Comparison of ENCODE assay signal across 8 cellular contexts in the genomic region with DNA sequence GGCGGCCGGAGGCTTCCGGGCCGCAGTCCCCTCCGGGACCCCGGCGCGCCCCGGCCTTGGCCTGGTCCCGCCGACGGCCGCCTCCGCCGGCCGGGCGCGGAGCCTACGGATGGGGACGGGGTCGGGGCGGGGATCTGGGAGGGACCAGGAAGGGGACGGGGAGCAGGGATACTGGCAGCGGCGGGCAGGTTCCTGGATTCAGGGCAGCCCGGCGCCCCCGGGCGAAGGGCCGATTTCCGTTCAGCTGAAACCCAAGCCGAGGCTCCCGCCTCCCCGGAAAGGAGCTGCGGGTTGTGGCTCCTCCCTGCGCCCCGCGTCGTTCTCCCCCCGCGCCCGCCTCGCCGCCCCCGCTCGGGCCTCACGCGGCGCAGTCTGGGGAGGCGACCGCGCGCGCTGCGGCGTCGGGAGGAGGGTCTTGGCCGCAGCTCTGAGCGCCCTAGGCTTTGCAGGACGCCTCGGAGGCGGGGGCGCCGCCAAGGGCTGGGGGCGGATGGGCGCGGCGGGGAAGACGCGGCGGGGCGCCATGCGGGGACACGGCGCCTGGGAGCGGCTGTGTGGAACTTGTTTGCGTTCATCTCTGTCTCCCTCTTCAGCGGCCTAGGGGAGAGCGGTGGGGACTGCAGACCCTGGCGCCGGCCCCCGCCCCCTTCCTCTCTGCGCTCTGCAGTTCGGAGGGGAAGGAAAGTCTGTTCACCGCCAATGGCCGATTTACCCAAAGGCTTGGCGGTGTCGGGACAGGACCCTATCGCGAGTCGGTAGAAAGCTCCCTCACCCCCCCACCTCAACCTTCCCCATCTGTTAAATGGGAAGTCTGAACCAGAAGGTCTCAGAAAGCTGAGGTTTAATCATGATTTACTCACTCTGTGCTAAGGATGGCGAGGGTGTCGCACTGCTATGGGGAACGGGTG. TPM values are rescaled to one million over a fixed set of nuclear protein-coding genes. Genes with fewer than 3 reads are reported as not detected.
DNase-seq lines count a peak whose midpoint lies in the region; ATAC-seq and TF ChIP-seq lines count a peak whose summit lies in the region.

No MANE protein-coding gene starts in this region.

- intact Hi-C loops in left ventricle myocardium inferior (cut with micrococcal nuclease): no loop called here

- peaks cover 17% of the 10 kb centered on the region for H3K4me1 ChIP-seq in left ventricle myocardium inferior
- H3K4me1 ChIP-seq in rectal smooth muscle tissue (ENCODE audit: control insufficient read depth, insufficient read depth, low read length): no peaks in the 10 kb centered on the region

- DNase-seq in EL (peak; percentile 46), NCI-H2107 treated with DMSO at 0.1 percent for 48 hours (lab: John Stamatoyannopoulos, UW; ENCODE audit: unreplicated experiment) (peak; percentile 43), left ventricle myocardium inferior (no peak), Ammon's horn (ENCODE audit: low spot score) (no peak)
- DNase-seq in activated naive CD4-positive, alpha-beta T cell treated with anti-CD3 and anti-CD28 coated beads, Interleukin-2, amount 10 ng/mL, durations not matched to agents 7 days and 5 days: peak; percentile 67

- H3K9me3 Mint-ChIP-seq in activated naive CD4-positive, alpha-beta T cell treated with anti-CD3 and anti-CD28 coated beads, Interleukin-2, amount 10 ng/mL, durations not matched to agents 7 days and 5 days: no peaks in the 10 kb centered on the region

- no peak overlapping the region for H3K27ac Mint-ChIP-seq in activated naive CD4-positive, alpha-beta T cell treated with anti-CD3 and anti-CD28 coated beads, Interleukin-2, amount 10 ng/mL, durations not matched to agents 7 days and 5 days

- H3K36me3 ChIP-seq in left ventricle myocardium inferior (no peaks in the 10 kb centered on the region), rectal smooth muscle tissue (ENCODE audit: control insufficient read depth, insufficient read depth, low read length) (no peaks in the 10 kb centered on the region)

- peaks cover 11% of the 10 kb centered on the region for H3K4me1 Mint-ChIP-seq in activated naive CD4-positive, alpha-beta T cell treated with anti-CD3 and anti-CD28 coated beads, Interleukin-2, amount 10 ng/mL, durations not matched to agents 7 days and 5 days

- peak overlapping the region; percentile 55 for H3K4me3 Mint-ChIP-seq in activated naive CD4-positive, alpha-beta T cell treated with anti-CD3 and anti-CD28 coated beads, Interleukin-2, amount 10 ng/mL, durations not matched to agents 7 days and 5 days

- no peak overlapping the region for H3K9ac ChIP-seq in rectal smooth muscle tissue (ENCODE audit: low read length)

- ATAC-seq in GM18868 (IDR thresholded peaks at IDR 0.05; ENCODE audit: unreplicated experiment): no peak
- ATAC-seq in GM18520 (IDR thresholded peaks at IDR 0.05; ENCODE audit: unreplicated experiment): no peak

- H3K36me3 Mint-ChIP-seq in activated naive CD4-positive, alpha-beta T cell treated with anti-CD3 and anti-CD28 coated beads, Interleukin-2, amount 10 ng/mL, durations not matched to agents 7 days and 5 days: no peaks in the 10 kb centered on the region

- H3K27me3 Mint-ChIP-seq in activated naive CD4-positive, alpha-beta T cell treated with anti-CD3 and anti-CD28 coated beads, Interleukin-2, amount 10 ng/mL, durations not matched to agents 7 days and 5 days: peaks cover 68% of the 10 kb centered on the region

- peaks cover 6% of the 10 kb centered on the region for H3K9me3 ChIP-seq in left ventricle myocardium inferior (replicated peaks)

- CTCF ChIA-PET in activated naive CD4-positive, alpha-beta T cell treated with anti-CD3 and anti-CD28 coated beads, Interleukin-2, amount 10 ng/mL, durations not matched to agents 7 days and 5 days (lab: Charles Lee): interaction anchor here (0.8 kb wide), 1 partner anchor 404 kb away, joined by 3 read pairs; no protein-coding TSS in a partner anchor

- no peak for TF ChIP-seq CTCF in left ventricle myocardium inferior (IDR thresholded peaks at IDR 0.05; ENCODE audit: borderline replicate concordance)

- H3K4me3 ChIP-seq in left ventricle myocardium inferior (peak overlapping the region; percentile 72), rectal smooth muscle tissue (ENCODE audit: low read length) (peak overlapping the region; percentile 58)

- peak overlapping the region; percentile 48 for H3K27ac ChIP-seq in left ventricle myocardium inferior (replicated peaks)
- no peak overlapping the region for H3K27ac ChIP-seq in rectal smooth muscle tissue (ENCODE audit: low read depth, low read length)

- H3K27me3 ChIP-seq in left ventricle myocardium inferior (ENCODE audit: low read depth): peaks cover 42% of the 10 kb centered on the region
- H3K27me3 ChIP-seq in rectal smooth muscle tissue (ENCODE audit: control insufficient read depth, insufficient read depth, low read length): peaks cover 11% of the 10 kb centered on the region

RNA-seq across cellular contexts. Expression of gene TMEM181, which starts 22.7 kb away (rescaled TPM):
- 8.8 TPM for total RNA-seq in left ventricle myocardium inferior

Comparison
In these comparisons a context has a peak if more than half of its experiments do, and no peak if none do; other contexts are left out.
1. DNase-seq: peak in EL (single experiment), NCI-H2107 treated with DMSO at 0.1 percent for 48 hours (single experiment) and activated naive CD4-positive, alpha-beta T cell treated with anti-CD3 and anti-CD28 coated beads, Interleukin-2, amount 10 ng/mL, durations not matched to agents 7 days and 5 days (single experiment); none in left ventricle myocardium inferior (single experiment) and Ammon's horn (single experiment).